ENCODE assay signal across 36 cellular contexts in genomic region chr1:4564083-4564482, GRCh38.
"Had no signal": no experiment of that assay in that cellular context is flagged by ENCODE, and none has a peak within 500 bp of the region (broad histone marks: within the 10 kb centered on the region; RNA-seq: fewer than 3 reads in every experiment).

No MANE protein-coding gene starts in this region.

- H3K4me3 ChIP-seq: MG63, SJSA1 had no signal

- H3K36me3 Mint-ChIP-seq: activated CD8-positive, alpha-beta memory T cell treated with anti-CD3 and anti-CD28 coated beads, Interleukin-2, amount 10 ng/mL, durations not matched to agents 7 days and 5 days; activated naive CD8-positive, alpha-beta T cell treated with anti-CD3 and anti-CD28 coated beads for 36 hours had no signal

- H3K9me3 Mint-ChIP-seq: activated CD4-positive, alpha-beta memory T cell treated with anti-CD3 and anti-CD28 coated beads, Interleukin-2, amount 10 ng/mL, durations not matched to agents 7 days and 5 days; activated CD4-positive, alpha-beta T cell treated with anti-CD3 and anti-CD28 coated beads, Interleukin-2, amount 10 ng/mL, durations not matched to agents 7 days and 5 days; activated naive CD8-positive, alpha-beta T cell treated with anti-CD3 and anti-CD28 coated beads for 36 hours; activated T-cell treated with anti-CD3 and anti-CD28 coated beads, Interleukin-2, amount 50 U/mL, for 72 hours; activated T-helper 17 cell treated with anti-CD3 and anti-CD28 coated beads, Interleukin-2, amount 50 U/mL, for 72 hours; T-helper 1 cell treated with Interleukin-12 subunit alpha and Interleukin-12 subunit beta and Interleukin-4 antibody, amounts not matched to agents 30 μg/mL and 1 μg/mL, for 36 hours; T-helper 2 cell treated with Interferon-gamma antibody and Interleukin-4, amounts not matched to agents 5 μg/mL and 100 μg/mL, for 36 hours had no signal

- H3K4me3 Mint-ChIP-seq: activated CD4-positive, alpha-beta memory T cell treated with anti-CD3 and anti-CD28 coated beads, Interleukin-2, amount 10 ng/mL, durations not matched to agents 7 days and 5 days; activated CD4-positive, alpha-beta T cell treated with anti-CD3 and anti-CD28 coated beads for 36 hours; activated CD4-positive, alpha-beta T cell treated with anti-CD3 and anti-CD28 coated beads, Interleukin-2, amount 10 ng/mL, durations not matched to agents 7 days and 5 days; activated CD8-positive, alpha-beta memory T cell treated with anti-CD3 and anti-CD28 coated beads, Interleukin-2, amount 10 ng/mL, durations not matched to agents 7 days and 5 days; activated naive CD8-positive, alpha-beta T cell treated with anti-CD3 and anti-CD28 coated beads for 36 hours; activated T-cell treated with anti-CD3 and anti-CD28 coated beads, Interleukin-2, amount 50 U/mL, for 72 hours; activated T-helper 17 cell treated with anti-CD3 and anti-CD28 coated beads, Interleukin-2, amount 50 U/mL, for 72 hours; T-helper 1 cell treated with Interleukin-12 subunit alpha and Interleukin-12 subunit beta and Interleukin-4 antibody, amounts not matched to agents 30 μg/mL and 1 μg/mL, for 36 hours; T-helper 2 cell treated with Interferon-gamma antibody and Interleukin-4, amounts not matched to agents 5 μg/mL and 100 μg/mL, for 36 hours; WTC11 had no signal

- H3K27me3 Mint-ChIP-seq: activated CD4-positive, alpha-beta T cell treated with anti-CD3 and anti-CD28 coated beads, Interleukin-2, amount 10 ng/mL, durations not matched to agents 7 days and 5 days; activated CD8-positive, alpha-beta memory T cell treated with anti-CD3 and anti-CD28 coated beads, Interleukin-2, amount 10 ng/mL, durations not matched to agents 7 days and 5 days had no signal

- H3K36me3 ChIP-seq: brain microvascular endothelial cell, MG63, SJSA1 had no signal

- H3K27me3 ChIP-seq: brain microvascular endothelial cell, MG63, SJSA1 had no signal

- H3K27ac Mint-ChIP-seq: activated CD4-positive, alpha-beta memory T cell treated with anti-CD3 and anti-CD28 coated beads, Interleukin-2, amount 10 ng/mL, durations not matched to agents 7 days and 5 days; activated CD4-positive, alpha-beta T cell treated with anti-CD3 and anti-CD28 coated beads for 36 hours; activated CD4-positive, alpha-beta T cell treated with anti-CD3 and anti-CD28 coated beads, Interleukin-2, amount 10 ng/mL, durations not matched to agents 7 days and 5 days; activated CD8-positive, alpha-beta memory T cell treated with anti-CD3 and anti-CD28 coated beads, Interleukin-2, amount 10 ng/mL, durations not matched to agents 7 days and 5 days; activated naive CD8-positive, alpha-beta T cell treated with anti-CD3 and anti-CD28 coated beads for 36 hours; activated T-cell treated with anti-CD3 and anti-CD28 coated beads, Interleukin-2, amount 50 U/mL, for 72 hours; activated T-helper 17 cell treated with anti-CD3 and anti-CD28 coated beads, Interleukin-2, amount 50 U/mL, for 72 hours; T-helper 1 cell treated with Interleukin-12 subunit alpha and Interleukin-12 subunit beta and Interleukin-4 antibody, amounts not matched to agents 30 μg/mL and 1 μg/mL, for 36 hours; T-helper 2 cell treated with Interferon-gamma antibody and Interleukin-4, amounts not matched to agents 5 μg/mL and 100 μg/mL, for 36 hours; WTC11 had no signal

- H3K4me1 Mint-ChIP-seq: activated CD4-positive, alpha-beta memory T cell treated with anti-CD3 and anti-CD28 coated beads, Interleukin-2, amount 10 ng/mL, durations not matched to agents 7 days and 5 days; activated CD4-positive, alpha-beta T cell treated with anti-CD3 and anti-CD28 coated beads for 36 hours; activated CD4-positive, alpha-beta T cell treated with anti-CD3 and anti-CD28 coated beads, Interleukin-2, amount 10 ng/mL, durations not matched to agents 7 days and 5 days; activated CD8-positive, alpha-beta memory T cell treated with anti-CD3 and anti-CD28 coated beads, Interleukin-2, amount 10 ng/mL, durations not matched to agents 7 days and 5 days; activated naive CD8-positive, alpha-beta T cell treated with anti-CD3 and anti-CD28 coated beads for 36 hours; activated T-helper 17 cell treated with anti-CD3 and anti-CD28 coated beads, Interleukin-2, amount 50 U/mL, for 72 hours; WTC11 had no signal

- DNase-seq: activated CD4-positive, alpha-beta memory T cell treated with anti-CD3 and anti-CD28 coated beads, Interleukin-2, amount 10 ng/mL, durations not matched to agents 7 days and 5 days; activated CD4-positive, alpha-beta T cell treated with anti-CD3 and anti-CD28 coated beads for 36 hours; activated CD4-positive, alpha-beta T cell treated with anti-CD3 and anti-CD28 coated beads, Interleukin-2, amount 10 ng/mL, durations not matched to agents 7 days and 5 days; activated CD8-positive, alpha-beta memory T cell treated with anti-CD3 and anti-CD28 coated beads for 24 hours; activated CD8-positive, alpha-beta memory T cell treated with anti-CD3 and anti-CD28 coated beads, Interleukin-2, amount 10 ng/mL, durations not matched to agents 7 days and 5 days; activated CD8-positive, alpha-beta memory T cell treated with anti-CD3 and anti-CD28 coated beads, Interleukin-2, amount 50 U/mL, for 48 hours; activated effector memory CD4-positive, alpha-beta T cell treated with anti-CD3 and anti-CD28 coated beads, Interleukin-2, amount 50 U/mL, for 16 hours; activated naive CD4-positive, alpha-beta T cell; activated naive CD4-positive, alpha-beta T cell treated with anti-CD3 and anti-CD28 coated beads, Interleukin-2, amount 50 U/mL, for 16 hours; activated naive CD8-positive, alpha-beta T cell treated with anti-CD3 and anti-CD28 coated beads for 36 hours; activated T-cell treated with anti-CD3 and anti-CD28 coated beads, Interleukin-2, amount 50 U/mL, for 72 hours; amniotic stem cell; aorta; brain microvascular endothelial cell; central memory CD4-positive, alpha-beta T cell; Kasumi-1; KG1; MG63; NCI-H1048; NCI-H1105 treated with DMSO at 0.1 percent for 48 hours; NCI-H1694; NCI-H1930; NCI-H2081 treated with DMSO at 0.1 percent for 48 hours; NCI-H2171; NCI-H2227 treated with DMSO at 0.1 percent for 48 hours; NCI-H446; NCI-H510A treated with DMSO at 0.1 percent for 48 hours; NCI-H526 treated with DMSO at 0.1 percent for 48 hours; NCI-H774; SHP77 treated with DMSO at 0.1 percent for 48 hours; SK-N-SH had no signal

- H3K27ac ChIP-seq: brain microvascular endothelial cell, SJSA1 had no signal
